In the genomic region with DNA sequence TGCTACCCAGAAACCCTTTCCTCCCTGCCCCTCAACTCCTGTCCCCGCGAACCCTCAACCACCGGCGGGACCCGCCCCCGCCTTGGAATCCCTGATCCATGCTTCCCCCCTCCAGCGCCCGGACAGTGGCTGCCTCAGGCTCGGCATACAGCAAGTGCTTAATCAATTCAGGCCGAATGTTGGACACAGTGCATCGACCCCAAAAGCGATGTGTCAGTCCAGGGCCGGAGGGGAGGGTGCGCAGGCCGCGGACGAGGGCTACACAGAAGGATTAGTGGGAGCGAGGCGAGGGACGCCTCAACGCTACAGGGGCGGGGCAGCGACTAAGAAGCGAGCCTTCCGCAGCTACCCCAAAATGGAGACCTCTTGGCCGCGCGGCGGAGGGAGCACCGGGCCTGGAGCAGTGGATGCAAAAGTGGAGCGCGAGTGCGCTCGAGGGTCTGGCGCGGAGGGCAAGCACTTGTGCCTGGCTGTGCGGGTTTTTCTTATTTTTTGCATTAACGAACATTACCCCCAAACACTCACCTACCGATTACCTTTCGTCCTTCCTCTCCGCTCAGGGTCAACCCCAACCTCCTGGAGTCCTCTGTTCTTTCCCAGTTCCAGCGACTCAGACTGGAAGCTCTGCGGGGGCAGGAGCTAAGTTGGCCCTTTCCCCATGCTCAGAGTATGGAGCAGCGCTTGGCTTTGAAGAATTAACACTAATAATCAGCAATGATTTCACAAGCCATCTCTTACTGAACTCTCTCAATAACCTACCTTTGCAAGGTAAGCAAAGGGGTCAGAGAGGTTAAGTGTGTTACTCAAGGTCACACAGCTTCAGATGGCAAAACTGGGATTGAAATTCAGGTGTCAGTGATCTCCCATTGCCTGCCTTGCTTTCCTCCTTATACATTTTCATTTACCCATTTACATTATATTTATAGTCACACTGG, we compare ENCODE assay signal across 8 cellular contexts. TPM values are rescaled to one million over a fixed set of nuclear protein-coding genes. Genes with fewer than 3 reads are reported as not detected.
A peak's percentile ranks its signal among the peaks of the same experiment; 100 is the strongest.
DNase-seq lines count a peak whose midpoint lies in the region; ATAC-seq and TF ChIP-seq lines count a peak whose summit lies in the region.
"Had no signal": no experiment of that assay in that cellular context is flagged by ENCODE, and none has a peak within 500 bp of the region (broad histone marks: within the 10 kb centered on the region; RNA-seq: fewer than 3 reads in every experiment).

No MANE protein-coding gene starts in this region.

- peak overlapping the region; percentile 83 to 86 for H3K27ac ChIP-seq in tibial artery

- H3K27ac Mint-ChIP-seq in activated T-helper 1 cell treated with anti-CD3 and anti-CD28 coated beads, Interleukin-12 subunit alpha, Interleukin-12 subunit beta, Interleukin-2, Interleukin-4 antibody, amounts not matched to agents 30 ng/mL and 10 ng/mL and 1 ng/mL, durations not matched to agents 14 hours and 24 hours and 36 hours, result peak overlapping the region; percentile 84
- peak overlapping the region; percentile 93 for H3K27ac Mint-ChIP-seq in nephron progenitor cell

- DNase-seq in GM13976 (ENCODE audit: low spot score) (peak; percentile 79), NCI-H748 treated with DMSO at 0.1 percent for 48 hours (lab: John Stamatoyannopoulos, UW) (peak; percentile 24), fibroblast of pulmonary artery (ENCODE audit: low read depth) (peak; percentile 52), nephron progenitor cell (peak; percentile 72), tibial artery (peak in 1 of 2 donors; percentile 73)
- DNase-seq in activated T-helper 1 cell treated with anti-CD3 and anti-CD28 coated beads, Interleukin-12 subunit alpha, Interleukin-12 subunit beta, Interleukin-2, Interleukin-4 antibody, amounts not matched to agents 30 ng/mL and 10 ng/mL and 1 ng/mL, durations not matched to agents 14 hours and 24 hours and 36 hours (ENCODE audit: low spot score), result peak; percentile 9

- intact Hi-C loops in activated T-helper 1 cell treated with anti-CD3 and anti-CD28 coated beads, Interleukin-12 subunit alpha, Interleukin-12 subunit beta, Interleukin-2, Interleukin-4 antibody, amounts not matched to agents 30 ng/mL and 10 ng/mL and 1 ng/mL, durations not matched to agents 14 hours and 24 hours and 36 hours (cut with micrococcal nuclease), result loop anchor here (5.0 to 10.0 kb wide), 2 partner anchors 56 to 1492 kb away; partner anchors contain the start of gene RNF169
- intact Hi-C loops in tibial artery (cut with DNase I; ENCODE audit: low total_unique reads), result loop anchor here (5.0 to 10.0 kb wide), 2 partner anchors 148 to 211 kb away; partner anchors contain the start of genes EMSY, GVQW3 and THAP12

- H3K4me1 ChIP-seq in tibial artery, result peaks cover 0 to 18% (median 12%) of the 10 kb centered on the region in 4 donors

- in situ Hi-C loops in GM13976 (cut with MboI; ENCODE audit: low sequenced_read_pairs, unreplicated experiment), result no loop called here

- peaks cover 34% of the 10 kb centered on the region for H3K27me3 Mint-ChIP-seq in activated T-helper 1 cell treated with anti-CD3 and anti-CD28 coated beads, Interleukin-12 subunit alpha, Interleukin-12 subunit beta, Interleukin-2, Interleukin-4 antibody, amounts not matched to agents 30 ng/mL and 10 ng/mL and 1 ng/mL, durations not matched to agents 14 hours and 24 hours and 36 hours (ENCODE audit: insufficient read depth)
- peaks cover 54% of the 10 kb centered on the region for H3K27me3 Mint-ChIP-seq in nephron progenitor cell (ENCODE audit: low read depth, poor library complexity)

- H3K4me3 Mint-ChIP-seq in activated T-helper 1 cell treated with anti-CD3 and anti-CD28 coated beads, Interleukin-12 subunit alpha, Interleukin-12 subunit beta, Interleukin-2, Interleukin-4 antibody, amounts not matched to agents 30 ng/mL and 10 ng/mL and 1 ng/mL, durations not matched to agents 14 hours and 24 hours and 36 hours, result peak overlapping the region; percentile 92
- peak overlapping the region; percentile 99 for H3K4me3 Mint-ChIP-seq in nephron progenitor cell

- H3K4me3 ChIP-seq in fibroblast of pulmonary artery (replicated peaks; ENCODE audit: low read depth, low read length), result peak overlapping the region; percentile 81
- peak overlapping the region; percentile 77 to 83 for H3K4me3 ChIP-seq in tibial artery

- no peaks in the 10 kb centered on the region for H3K36me3 Mint-ChIP-seq in activated T-helper 1 cell treated with anti-CD3 and anti-CD28 coated beads, Interleukin-12 subunit alpha, Interleukin-12 subunit beta, Interleukin-2, Interleukin-4 antibody, amounts not matched to agents 30 ng/mL and 10 ng/mL and 1 ng/mL, durations not matched to agents 14 hours and 24 hours and 36 hours (ENCODE audit: low read depth)
- no peaks in the 10 kb centered on the region for H3K36me3 Mint-ChIP-seq in nephron progenitor cell (ENCODE audit: low read depth)

- TF ChIP-seq CTCF in GM13976 (IDR thresholded peaks at IDR 0.05; ENCODE audit: borderline replicate concordance, control extremely low read depth, extremely low read depth, insufficient read depth, missing control alignments) (no peak), fibroblast of pulmonary artery (IDR thresholded peaks at IDR 0.05; ENCODE audit: low read length, missing control alignments) (no peak), nephron progenitor cell (IDR thresholded peaks at IDR 0.05) (no peak), tibial artery (IDR thresholded peaks at IDR 0.05) (no peak)

- H3K9me3 Mint-ChIP-seq in activated T-helper 1 cell treated with anti-CD3 and anti-CD28 coated beads, Interleukin-12 subunit alpha, Interleukin-12 subunit beta, Interleukin-2, Interleukin-4 antibody, amounts not matched to agents 30 ng/mL and 10 ng/mL and 1 ng/mL, durations not matched to agents 14 hours and 24 hours and 36 hours, result no peaks in the 10 kb centered on the region
- no peaks in the 10 kb centered on the region for H3K9me3 Mint-ChIP-seq in nephron progenitor cell

- peak; percentile 13 for ATAC-seq in HG02970 (IDR thresholded peaks at IDR 0.05; ENCODE audit: low FRiP score, unreplicated experiment)

- no peaks in the 10 kb centered on the region for H3K9me3 ChIP-seq in tibial artery

- no peaks in the 10 kb centered on the region for H3K36me3 ChIP-seq in tibial artery

- peaks cover 45% of the 10 kb centered on the region for H3K4me1 Mint-ChIP-seq in activated T-helper 1 cell treated with anti-CD3 and anti-CD28 coated beads, Interleukin-12 subunit alpha, Interleukin-12 subunit beta, Interleukin-2, Interleukin-4 antibody, amounts not matched to agents 30 ng/mL and 10 ng/mL and 1 ng/mL, durations not matched to agents 14 hours and 24 hours and 36 hours (ENCODE audit: low read depth)
- H3K4me1 Mint-ChIP-seq in nephron progenitor cell, result peaks cover 34% of the 10 kb centered on the region

- H3K27me3 ChIP-seq in tibial artery, result peaks cover 0 to under 1% of the 10 kb centered on the region in 2 donors

RNA-seq across cellular contexts. Expression of gene WNT11, which starts 30.1 kb away (rescaled TPM):
- total RNA-seq in activated T-helper 1 cell treated with anti-CD3 and anti-CD28 coated beads, Interleukin-12 subunit alpha, Interleukin-12 subunit beta, Interleukin-2, Interleukin-4 antibody, amounts not matched to agents 30 ng/mL and 10 ng/mL and 1 ng/mL, durations not matched to agents 14 hours and 24 hours and 36 hours, result 0.39 TPM in 1 of 2 replicates, not detected in the other
- total RNA-seq: glomerular endothelial cell had no signal
